ENCODE assay signal across 1 cellular context in the genomic region with DNA sequence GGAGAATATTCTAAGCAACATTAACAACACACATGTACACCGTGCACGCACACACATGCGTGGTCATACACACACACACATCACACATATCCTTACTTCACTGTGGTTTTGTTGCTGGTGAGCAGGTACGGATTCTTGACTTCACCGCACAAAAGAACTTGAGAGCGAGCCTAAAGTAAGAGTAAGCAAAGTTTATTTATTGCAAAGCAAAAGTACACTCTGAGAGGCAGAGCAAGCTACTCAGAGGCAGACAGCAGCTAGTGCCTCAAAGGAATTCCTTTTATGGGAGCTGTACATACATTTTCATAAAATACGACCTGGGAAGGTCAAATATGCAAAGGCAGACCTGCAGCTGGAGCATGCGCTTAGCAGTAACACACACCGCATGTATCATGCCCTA.
TF ChIP-seq lines count a peak whose summit lies in the region.

No MANE protein-coding gene starts in this region.

TF ChIP-seq in H1, 55 proteins besides CTCF, POLR2A, EP300 and RAD21:
- TF ChIP-seq, protein P1, sequence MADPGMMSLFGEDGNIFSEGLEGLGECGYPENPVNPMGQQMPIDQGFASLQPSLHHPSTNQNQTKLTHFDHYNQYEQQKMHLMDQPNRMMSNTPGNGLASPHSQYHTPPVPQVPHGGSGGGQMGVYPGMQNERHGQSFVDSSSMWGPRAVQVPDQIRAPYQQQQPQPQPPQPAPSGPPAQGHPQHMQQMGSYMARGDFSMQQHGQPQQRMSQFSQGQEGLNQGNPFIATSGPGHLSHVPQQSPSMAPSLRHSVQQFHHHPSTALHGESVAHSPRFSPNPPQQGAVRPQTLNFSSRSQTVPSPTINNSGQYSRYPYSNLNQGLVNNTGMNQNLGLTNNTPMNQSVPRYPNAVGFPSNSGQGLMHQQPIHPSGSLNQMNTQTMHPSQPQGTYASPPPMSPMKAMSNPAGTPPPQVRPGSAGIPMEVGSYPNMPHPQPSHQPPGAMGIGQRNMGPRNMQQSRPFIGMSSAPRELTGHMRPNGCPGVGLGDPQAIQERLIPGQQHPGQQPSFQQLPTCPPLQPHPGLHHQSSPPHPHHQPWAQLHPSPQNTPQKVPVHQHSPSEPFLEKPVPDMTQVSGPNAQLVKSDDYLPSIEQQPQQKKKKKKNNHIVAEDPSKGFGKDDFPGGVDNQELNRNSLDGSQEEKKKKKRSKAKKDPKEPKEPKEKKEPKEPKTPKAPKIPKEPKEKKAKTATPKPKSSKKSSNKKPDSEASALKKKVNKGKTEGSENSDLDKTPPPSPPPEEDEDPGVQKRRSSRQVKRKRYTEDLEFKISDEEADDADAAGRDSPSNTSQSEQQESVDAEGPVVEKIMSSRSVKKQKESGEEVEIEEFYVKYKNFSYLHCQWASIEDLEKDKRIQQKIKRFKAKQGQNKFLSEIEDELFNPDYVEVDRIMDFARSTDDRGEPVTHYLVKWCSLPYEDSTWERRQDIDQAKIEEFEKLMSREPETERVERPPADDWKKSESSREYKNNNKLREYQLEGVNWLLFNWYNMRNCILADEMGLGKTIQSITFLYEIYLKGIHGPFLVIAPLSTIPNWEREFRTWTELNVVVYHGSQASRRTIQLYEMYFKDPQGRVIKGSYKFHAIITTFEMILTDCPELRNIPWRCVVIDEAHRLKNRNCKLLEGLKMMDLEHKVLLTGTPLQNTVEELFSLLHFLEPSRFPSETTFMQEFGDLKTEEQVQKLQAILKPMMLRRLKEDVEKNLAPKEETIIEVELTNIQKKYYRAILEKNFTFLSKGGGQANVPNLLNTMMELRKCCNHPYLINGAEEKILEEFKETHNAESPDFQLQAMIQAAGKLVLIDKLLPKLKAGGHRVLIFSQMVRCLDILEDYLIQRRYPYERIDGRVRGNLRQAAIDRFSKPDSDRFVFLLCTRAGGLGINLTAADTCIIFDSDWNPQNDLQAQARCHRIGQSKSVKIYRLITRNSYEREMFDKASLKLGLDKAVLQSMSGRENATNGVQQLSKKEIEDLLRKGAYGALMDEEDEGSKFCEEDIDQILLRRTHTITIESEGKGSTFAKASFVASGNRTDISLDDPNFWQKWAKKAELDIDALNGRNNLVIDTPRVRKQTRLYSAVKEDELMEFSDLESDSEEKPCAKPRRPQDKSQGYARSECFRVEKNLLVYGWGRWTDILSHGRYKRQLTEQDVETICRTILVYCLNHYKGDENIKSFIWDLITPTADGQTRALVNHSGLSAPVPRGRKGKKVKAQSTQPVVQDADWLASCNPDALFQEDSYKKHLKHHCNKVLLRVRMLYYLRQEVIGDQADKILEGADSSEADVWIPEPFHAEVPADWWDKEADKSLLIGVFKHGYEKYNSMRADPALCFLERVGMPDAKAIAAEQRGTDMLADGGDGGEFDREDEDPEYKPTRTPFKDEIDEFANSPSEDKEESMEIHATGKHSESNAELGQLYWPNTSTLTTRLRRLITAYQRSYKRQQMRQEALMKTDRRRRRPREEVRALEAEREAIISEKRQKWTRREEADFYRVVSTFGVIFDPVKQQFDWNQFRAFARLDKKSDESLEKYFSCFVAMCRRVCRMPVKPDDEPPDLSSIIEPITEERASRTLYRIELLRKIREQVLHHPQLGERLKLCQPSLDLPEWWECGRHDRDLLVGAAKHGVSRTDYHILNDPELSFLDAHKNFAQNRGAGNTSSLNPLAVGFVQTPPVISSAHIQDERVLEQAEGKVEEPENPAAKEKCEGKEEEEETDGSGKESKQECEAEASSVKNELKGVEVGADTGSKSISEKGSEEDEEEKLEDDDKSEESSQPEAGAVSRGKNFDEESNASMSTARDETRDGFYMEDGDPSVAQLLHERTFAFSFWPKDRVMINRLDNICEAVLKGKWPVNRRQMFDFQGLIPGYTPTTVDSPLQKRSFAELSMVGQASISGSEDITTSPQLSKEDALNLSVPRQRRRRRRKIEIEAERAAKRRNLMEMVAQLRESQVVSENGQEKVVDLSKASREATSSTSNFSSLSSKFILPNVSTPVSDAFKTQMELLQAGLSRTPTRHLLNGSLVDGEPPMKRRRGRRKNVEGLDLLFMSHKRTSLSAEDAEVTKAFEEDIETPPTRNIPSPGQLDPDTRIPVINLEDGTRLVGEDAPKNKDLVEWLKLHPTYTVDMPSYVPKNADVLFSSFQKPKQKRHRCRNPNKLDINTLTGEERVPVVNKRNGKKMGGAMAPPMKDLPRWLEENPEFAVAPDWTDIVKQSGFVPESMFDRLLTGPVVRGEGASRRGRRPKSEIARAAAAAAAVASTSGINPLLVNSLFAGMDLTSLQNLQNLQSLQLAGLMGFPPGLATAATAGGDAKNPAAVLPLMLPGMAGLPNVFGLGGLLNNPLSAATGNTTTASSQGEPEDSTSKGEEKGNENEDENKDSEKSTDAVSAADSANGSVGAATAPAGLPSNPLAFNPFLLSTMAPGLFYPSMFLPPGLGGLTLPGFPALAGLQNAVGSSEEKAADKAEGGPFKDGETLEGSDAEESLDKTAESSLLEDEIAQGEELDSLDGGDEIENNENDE (IDR thresholded peaks at IDR 0.05; ENCODE audit: insufficient replicate concordance, low read length), result no peak
- TF ChIP-seq POLR2AphosphoS5 (IDR thresholded peaks at IDR 0.05; ENCODE audit: low read depth, low read length) (no peak), RFX5 (IDR thresholded peaks at IDR 0.05; ENCODE audit: borderline replicate concordance, low read depth, low read length) (no peak), MAX (IDR thresholded peaks at IDR 0.05) (no peak), SRF (IDR thresholded peaks at IDR 0.05; ENCODE audit: low read depth, low read length) (no peak), RNF2 (IDR thresholded peaks at IDR 0.05; ENCODE audit: borderline replicate concordance, low read depth, low read length, missing control alignments, poor library complexity, severe bottlenecking) (no peak), FOSL1 (IDR thresholded peaks at IDR 0.05; ENCODE audit: insufficient read depth, low read depth, low read length) (no peak), NRF1 (IDR thresholded peaks at IDR 0.05; ENCODE audit: low read depth, low read length) (no peak), HDAC2 (IDR thresholded peaks at IDR 0.05; ENCODE audit: borderline replicate concordance in 1 of 2, low read depth in 2 of 2, low read length in 2 of 2) (no peak), KDM5A (IDR thresholded peaks at IDR 0.05; ENCODE audit: low read length) (no peak)
- TF ChIP-seq, protein P2, sequence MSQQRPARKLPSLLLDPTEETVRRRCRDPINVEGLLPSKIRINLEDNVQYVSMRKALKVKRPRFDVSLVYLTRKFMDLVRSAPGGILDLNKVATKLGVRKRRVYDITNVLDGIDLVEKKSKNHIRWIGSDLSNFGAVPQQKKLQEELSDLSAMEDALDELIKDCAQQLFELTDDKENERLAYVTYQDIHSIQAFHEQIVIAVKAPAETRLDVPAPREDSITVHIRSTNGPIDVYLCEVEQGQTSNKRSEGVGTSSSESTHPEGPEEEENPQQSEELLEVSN (IDR thresholded peaks at IDR 0.05), result no peak
